ENCODE assay signal across 1 cellular context in genomic region chr1:115251340-115251748, GRCh38.
TF ChIP-seq lines count a peak whose summit lies in the region.

No MANE protein-coding gene starts in this region.

TF ChIP-seq in SK-N-SH, 30 proteins besides CTCF, POLR2A, EP300 and RAD21 (continued from another document):
- TF ChIP-seq, protein P1, sequence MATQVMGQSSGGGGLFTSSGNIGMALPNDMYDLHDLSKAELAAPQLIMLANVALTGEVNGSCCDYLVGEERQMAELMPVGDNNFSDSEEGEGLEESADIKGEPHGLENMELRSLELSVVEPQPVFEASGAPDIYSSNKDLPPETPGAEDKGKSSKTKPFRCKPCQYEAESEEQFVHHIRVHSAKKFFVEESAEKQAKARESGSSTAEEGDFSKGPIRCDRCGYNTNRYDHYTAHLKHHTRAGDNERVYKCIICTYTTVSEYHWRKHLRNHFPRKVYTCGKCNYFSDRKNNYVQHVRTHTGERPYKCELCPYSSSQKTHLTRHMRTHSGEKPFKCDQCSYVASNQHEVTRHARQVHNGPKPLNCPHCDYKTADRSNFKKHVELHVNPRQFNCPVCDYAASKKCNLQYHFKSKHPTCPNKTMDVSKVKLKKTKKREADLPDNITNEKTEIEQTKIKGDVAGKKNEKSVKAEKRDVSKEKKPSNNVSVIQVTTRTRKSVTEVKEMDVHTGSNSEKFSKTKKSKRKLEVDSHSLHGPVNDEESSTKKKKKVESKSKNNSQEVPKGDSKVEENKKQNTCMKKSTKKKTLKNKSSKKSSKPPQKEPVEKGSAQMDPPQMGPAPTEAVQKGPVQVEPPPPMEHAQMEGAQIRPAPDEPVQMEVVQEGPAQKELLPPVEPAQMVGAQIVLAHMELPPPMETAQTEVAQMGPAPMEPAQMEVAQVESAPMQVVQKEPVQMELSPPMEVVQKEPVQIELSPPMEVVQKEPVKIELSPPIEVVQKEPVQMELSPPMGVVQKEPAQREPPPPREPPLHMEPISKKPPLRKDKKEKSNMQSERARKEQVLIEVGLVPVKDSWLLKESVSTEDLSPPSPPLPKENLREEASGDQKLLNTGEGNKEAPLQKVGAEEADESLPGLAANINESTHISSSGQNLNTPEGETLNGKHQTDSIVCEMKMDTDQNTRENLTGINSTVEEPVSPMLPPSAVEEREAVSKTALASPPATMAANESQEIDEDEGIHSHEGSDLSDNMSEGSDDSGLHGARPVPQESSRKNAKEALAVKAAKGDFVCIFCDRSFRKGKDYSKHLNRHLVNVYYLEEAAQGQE (IDR thresholded peaks at IDR 0.05; ENCODE audit: low read depth, low read length) = no peak
- TF ChIP-seq TEAD4 (IDR thresholded peaks at IDR 0.05; ENCODE audit: borderline replicate concordance, insufficient read depth) = 0 out of 2 replicates have a peak, but pooled peaks have one; percentile 32
- no peak for TF ChIP-seq IRF3 (IDR thresholded peaks at IDR 0.05; ENCODE audit: low read depth, low read length)
- no peak for TF ChIP-seq CHD2 (IDR thresholded peaks at IDR 0.05; ENCODE audit: low read length, partially characterized antibody)
- TF ChIP-seq MEF2A (IDR thresholded peaks at IDR 0.05; ENCODE audit: borderline replicate concordance, low read depth) = peak; percentile 83
- TF ChIP-seq YY1 (IDR thresholded peaks at IDR 0.05; ENCODE audit: low read depth) = no peak
- TF ChIP-seq FOXM1 (IDR thresholded peaks at IDR 0.05; ENCODE audit: low read depth) = no peak
- no peak for TF ChIP-seq FOSL2 (IDR thresholded peaks at IDR 0.05; ENCODE audit: borderline replicate concordance, low read depth)
- no peak for TF ChIP-seq RCOR1 (IDR thresholded peaks at IDR 0.05; ENCODE audit: low read length)
- 0 out of 2 replicates have a peak, but pooled peaks have one; percentile 15 for TF ChIP-seq NFIC (IDR thresholded peaks at IDR 0.05; ENCODE audit: borderline replicate concordance)
- no peak for TF ChIP-seq MXI1 (IDR thresholded peaks at IDR 0.05; ENCODE audit: low read depth, low read length)
- peak; percentile 71; the same call in 1 of the 2 replicates for TF ChIP-seq USF1 (IDR thresholded peaks at IDR 0.05; ENCODE audit: borderline replicate concordance, low read depth)
- no peak for TF ChIP-seq NRF1 (IDR thresholded peaks at IDR 0.05; ENCODE audit: low read depth, low read length)
- peak; percentile 63 for TF ChIP-seq PBX3 (IDR thresholded peaks at IDR 0.05)
- TF ChIP-seq JUND (IDR thresholded peaks at IDR 0.05) = peak; percentile 43; the same call in 1 of the 2 replicates
- TF ChIP-seq FOXJ3 (CRISPR knock-in tag; IDR thresholded peaks at IDR 0.05) = no peak
- TF ChIP-seq ZBTB33 (IDR thresholded peaks at IDR 0.05; ENCODE audit: borderline replicate concordance, low read depth) = no peak; the same call in 1 of the 2 replicates
- TF ChIP-seq MAX (IDR thresholded peaks at IDR 0.05; ENCODE audit: low read depth) = no peak
- TF ChIP-seq EZH2phosphoT487 (IDR thresholded peaks at IDR 0.05; ENCODE audit: borderline replicate concordance, low read depth) = no peak
